In the genomic region with DNA sequence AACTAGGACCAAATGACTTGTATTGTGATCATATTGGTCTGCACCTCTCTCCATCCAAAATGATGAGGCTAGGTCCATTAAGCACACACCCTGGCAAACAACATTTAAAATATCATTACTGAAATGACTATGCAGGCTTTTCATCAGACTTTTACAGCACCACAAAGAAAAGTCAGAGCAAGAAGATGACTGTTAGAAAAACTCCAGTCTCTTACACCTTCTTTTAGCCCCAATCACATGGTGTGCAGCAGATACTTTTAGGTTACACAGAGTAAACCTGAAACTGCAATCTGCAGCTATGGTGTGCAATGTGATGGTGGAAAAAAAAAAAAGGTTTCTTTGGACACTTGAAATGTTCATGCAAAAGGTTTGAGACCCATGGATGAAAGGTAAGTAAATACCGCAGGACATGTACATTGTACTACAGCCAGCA, we compare ENCODE assay signal across 9 cellular contexts. TPM values are rescaled to one million over a fixed set of nuclear protein-coding genes. Genes with fewer than 3 reads are reported as not detected.
DNase-seq lines count a peak whose midpoint lies in the region; ATAC-seq and TF ChIP-seq lines count a peak whose summit lies in the region.
"Had no signal": no experiment of that assay in that cellular context is flagged by ENCODE, and none has a peak within 500 bp of the region (broad histone marks: within the 10 kb centered on the region; RNA-seq: fewer than 3 reads in every experiment).

No MANE protein-coding gene starts in this region.

- no peaks in the 10 kb centered on the region for H3K27me3 Mint-ChIP-seq in activated CD4-positive, alpha-beta T cell treated with anti-CD3 and anti-CD28 coated beads, Interleukin-2, amount 10 ng/mL, durations not matched to agents 7 days and 5 days
- no peaks in the 10 kb centered on the region for H3K27me3 Mint-ChIP-seq in memory B cell

- no peaks in the 10 kb centered on the region for H3K9me3 Mint-ChIP-seq in activated CD4-positive, alpha-beta T cell treated with anti-CD3 and anti-CD28 coated beads, Interleukin-2, amount 10 ng/mL, durations not matched to agents 7 days and 5 days
- H3K9me3 Mint-ChIP-seq in memory B cell: no peaks in the 10 kb centered on the region

- H3K36me3 Mint-ChIP-seq in activated CD4-positive, alpha-beta T cell treated with anti-CD3 and anti-CD28 coated beads, Interleukin-2, amount 10 ng/mL, durations not matched to agents 7 days and 5 days (ENCODE audit: low read depth): peaks cover 1% of the 10 kb centered on the region
- no peaks in the 10 kb centered on the region for H3K36me3 Mint-ChIP-seq in memory B cell

- H3K4me3 ChIP-seq in right atrium auricular region (no peak overlapping the region), HAP-1 (no peak overlapping the region)

- H3K4me1 Mint-ChIP-seq in activated CD4-positive, alpha-beta T cell treated with anti-CD3 and anti-CD28 coated beads, Interleukin-2, amount 10 ng/mL, durations not matched to agents 7 days and 5 days: peaks cover 52% of the 10 kb centered on the region
- peaks cover 35% of the 10 kb centered on the region for H3K4me1 Mint-ChIP-seq in memory B cell

- no peaks in the 10 kb centered on the region for H3K36me3 ChIP-seq in right atrium auricular region
- H3K36me3 ChIP-seq in HAP-1 (replicated peaks): no peaks in the 10 kb centered on the region

- POLR2A ChIA-PET in activated CD4-positive, alpha-beta T cell treated with anti-CD3 and anti-CD28 coated beads, Interleukin-2, amount 10 ng/mL, durations not matched to agents 7 days and 5 days (lab: Charles Lee): interaction anchor here (0.6 kb wide), 1 partner anchor 90 kb away, joined by 4 read pairs; no protein-coding TSS in a partner anchor

- CTCF ChIA-PET in activated CD4-positive, alpha-beta T cell treated with anti-CD3 and anti-CD28 coated beads, Interleukin-2, amount 10 ng/mL, durations not matched to agents 7 days and 5 days (lab: Charles Lee): interaction anchor here (0.6 to 0.7 kb wide), 3 partner anchors 41 to 101 kb away, joined by 3 to 7 read pairs (median 4); a partner anchor contains a TSS

- no peaks in the 10 kb centered on the region for H3K9me3 ChIP-seq in right atrium auricular region
- H3K9me3 ChIP-seq in HAP-1: no peaks in the 10 kb centered on the region

- in situ Hi-C loops in HAP-1 (cut with MboI; ENCODE audit: low sequenced_read_pairs): no loop called here

- no peak for TF ChIP-seq CTCF in right atrium auricular region (IDR thresholded peaks at IDR 0.05)

- DNase-seq in activated CD4-positive, alpha-beta T cell treated with anti-CD3 and anti-CD28 coated beads, Interleukin-2, amount 10 ng/mL, durations not matched to agents 7 days and 5 days: no peak
- DNase-seq in activated CD4-positive, alpha-beta T cell treated with anti-CD3 and anti-CD28 coated beads for 4 hours: no peak
- DNase-seq in memory B cell (ENCODE audit: low spot score in 2 of 2): no peak
- no peak for DNase-seq in right atrium auricular region (ENCODE audit: low spot score)
- DNase-seq in HAP-1 (ENCODE audit: low spot score in 2 of 2): no peak
- no peak for DNase-seq in NCI-H2081 treated with DMSO at 0.1 percent for 48 hours (lab: John Stamatoyannopoulos, UW)
- DNase-seq: NCI-H748 treated with DMSO at 0.1 percent for 48 hours had no signal

- H3K4me1 ChIP-seq in right atrium auricular region: no peaks in the 10 kb centered on the region
- peaks cover 11% of the 10 kb centered on the region for H3K4me1 ChIP-seq in HAP-1

- H3K27me3 ChIP-seq in right atrium auricular region (no peaks in the 10 kb centered on the region), HAP-1 (ENCODE audit: low read depth) (no peaks in the 10 kb centered on the region)

- H3K27ac ChIP-seq in right atrium auricular region: no peak overlapping the region

- H3K4me3 Mint-ChIP-seq in activated CD4-positive, alpha-beta T cell treated with anti-CD3 and anti-CD28 coated beads, Interleukin-2, amount 10 ng/mL, durations not matched to agents 7 days and 5 days: peak overlapping the region; percentile 31
- H3K4me3 Mint-ChIP-seq in memory B cell: peak overlapping the region; percentile 54

- H3K27ac Mint-ChIP-seq in activated CD4-positive, alpha-beta T cell treated with anti-CD3 and anti-CD28 coated beads, Interleukin-2, amount 10 ng/mL, durations not matched to agents 7 days and 5 days: peak overlapping the region; percentile 88
- peak overlapping the region; percentile 79 for H3K27ac Mint-ChIP-seq in memory B cell

- ATAC-seq in GM21619 (IDR thresholded peaks at IDR 0.05; ENCODE audit: unreplicated experiment): peak; percentile 75
- peak; percentile 83 for ATAC-seq in HG03442 (IDR thresholded peaks at IDR 0.05; ENCODE audit: unreplicated experiment)
- ATAC-seq in memory B cell (ENCODE audit: low read depth): peak; percentile 22

RNA-seq across cellular contexts. Expression of a gene that starts 5.4 kb away (rescaled TPM):
- 10 to 100 TPM; 20.1 to 21.2 TPM for total RNA-seq in activated CD4-positive, alpha-beta T cell treated with anti-CD3 and anti-CD28 coated beads, Interleukin-2, amount 10 ng/mL, durations not matched to agents 7 days and 5 days
- 10 to 100 TPM; 11.1 to 12.1 TPM for total RNA-seq in right atrium auricular region

RNA-seq across cellular contexts. Expression of a gene that starts 39.5 kb away (rescaled TPM):
- total RNA-seq in activated CD4-positive, alpha-beta T cell treated with anti-CD3 and anti-CD28 coated beads, Interleukin-2, amount 10 ng/mL, durations not matched to agents 7 days and 5 days: 100 to 1,000 TPM; 103 to 105 TPM
- 10 to 100 TPM; 24.3 to 32.0 TPM for total RNA-seq in right atrium auricular region

Comparison
In these comparisons a context has a peak if more than half of its experiments do, and no peak if none do; other contexts are left out.
1. ATAC-seq: peak in every context shown above with its lines; median percentile 83 in HG03442; 75 in GM21619; 22 in memory B cell.